ENCODE assay signal across 1 cellular context in genomic region chr6:31958741-31959739, GRCh38.
TF ChIP-seq lines count a peak whose summit lies in the region.

Gene NELFE, minus strand, starts transcription at chr6:31958971. Its CDS starts 525 bp downstream, at chr6:31958446.
Gene SKIC2, plus strand, starts transcription at chr6:31959175. Its CDS starts 18 bp downstream, at chr6:31959193.

TF ChIP-seq in HepG2, 621 proteins besides CTCF, POLR2A, EP300 and RAD21 (continued from another document and continues in another):
- TF ChIP-seq ZNF253 (CRISPR knock-in tag; IDR thresholded peaks at IDR 0.05; ENCODE audit: borderline replicate concordance) = no peak
- no peak for TF ChIP-seq ZNF496 (CRISPR knock-in tag; IDR thresholded peaks at IDR 0.05; ENCODE audit: insufficient replicate concordance)
- TF ChIP-seq ARNT2 (CRISPR knock-in tag; IDR thresholded peaks at IDR 0.05; ENCODE audit: low read depth) = no peak
- TF ChIP-seq HNF1B (CRISPR knock-in tag; IDR thresholded peaks at IDR 0.05) = peak; percentile 76
- peak; percentile 95 for TF ChIP-seq SRSF1 (optimal IDR thresholded peaks at IDR 0.05; ENCODE audit: low read depth, low read length)
- no peak for TF ChIP-seq SNAPC2 (CRISPR knock-in tag; IDR thresholded peaks at IDR 0.05)
- TF ChIP-seq ZBTB1 (CRISPR knock-in tag; IDR thresholded peaks at IDR 0.05; ENCODE audit: borderline replicate concordance) = no peak
- no peak for TF ChIP-seq JARID2 (CRISPR knock-in tag; IDR thresholded peaks at IDR 0.05; ENCODE audit: insufficient replicate concordance)
- TF ChIP-seq ZNF552 (CRISPR knock-in tag; IDR thresholded peaks at IDR 0.05; ENCODE audit: borderline replicate concordance) = no peak
- no peak for TF ChIP-seq ATAD3A (CRISPR knock-in tag; IDR thresholded peaks at IDR 0.05)
- no peak for TF ChIP-seq MATR3 (CRISPR knock-in tag; IDR thresholded peaks at IDR 0.05)
- TF ChIP-seq RBFOX2 (IDR thresholded peaks at IDR 0.05; ENCODE audit: low read depth, low read length) = peak; percentile 89
- peak; percentile 73; the same call in 1 of the 2 replicates for TF ChIP-seq RFX1 (IDR thresholded peaks at IDR 0.05)
- peak; percentile 96 for TF ChIP-seq ZNF335 (CRISPR knock-in tag; IDR thresholded peaks at IDR 0.05)
- TF ChIP-seq, protein P1, sequence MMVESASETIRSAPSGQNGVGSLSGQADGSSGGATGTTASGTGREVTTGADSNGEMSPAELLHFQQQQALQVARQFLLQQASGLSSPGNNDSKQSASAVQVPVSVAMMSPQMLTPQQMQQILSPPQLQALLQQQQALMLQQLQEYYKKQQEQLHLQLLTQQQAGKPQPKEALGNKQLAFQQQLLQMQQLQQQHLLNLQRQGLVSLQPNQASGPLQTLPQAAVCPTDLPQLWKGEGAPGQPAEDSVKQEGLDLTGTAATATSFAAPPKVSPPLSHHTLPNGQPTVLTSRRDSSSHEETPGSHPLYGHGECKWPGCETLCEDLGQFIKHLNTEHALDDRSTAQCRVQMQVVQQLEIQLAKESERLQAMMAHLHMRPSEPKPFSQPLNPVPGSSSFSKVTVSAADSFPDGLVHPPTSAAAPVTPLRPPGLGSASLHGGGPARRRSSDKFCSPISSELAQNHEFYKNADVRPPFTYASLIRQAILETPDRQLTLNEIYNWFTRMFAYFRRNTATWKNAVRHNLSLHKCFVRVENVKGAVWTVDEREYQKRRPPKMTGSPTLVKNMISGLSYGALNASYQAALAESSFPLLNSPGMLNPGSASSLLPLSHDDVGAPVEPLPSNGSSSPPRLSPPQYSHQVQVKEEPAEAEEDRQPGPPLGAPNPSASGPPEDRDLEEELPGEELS (CRISPR knock-in tag; IDR thresholded peaks at IDR 0.05) = peak; percentile 75
- TF ChIP-seq, protein P2, sequence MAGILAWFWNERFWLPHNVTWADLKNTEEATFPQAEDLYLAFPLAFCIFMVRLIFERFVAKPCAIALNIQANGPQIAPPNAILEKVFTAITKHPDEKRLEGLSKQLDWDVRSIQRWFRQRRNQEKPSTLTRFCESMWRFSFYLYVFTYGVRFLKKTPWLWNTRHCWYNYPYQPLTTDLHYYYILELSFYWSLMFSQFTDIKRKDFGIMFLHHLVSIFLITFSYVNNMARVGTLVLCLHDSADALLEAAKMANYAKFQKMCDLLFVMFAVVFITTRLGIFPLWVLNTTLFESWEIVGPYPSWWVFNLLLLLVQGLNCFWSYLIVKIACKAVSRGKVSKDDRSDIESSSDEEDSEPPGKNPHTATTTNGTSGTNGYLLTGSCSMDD (CRISPR knock-in tag; IDR thresholded peaks at IDR 0.05) = no peak
- no peak for TF ChIP-seq GTF3A (CRISPR knock-in tag; conservative IDR thresholded peaks at IDR 0.05)
- peak; percentile 80 for TF ChIP-seq ZEB1 (IDR thresholded peaks at IDR 0.05; ENCODE audit: insufficient replicate concordance, low read depth)
- peak; percentile 86 for TF ChIP-seq NKX3-1 (CRISPR knock-in tag; IDR thresholded peaks at IDR 0.05)
- TF ChIP-seq FLYWCH1 (CRISPR knock-in tag; IDR thresholded peaks at IDR 0.05) = no peak
- TF ChIP-seq ZNF660 (CRISPR knock-in tag; IDR thresholded peaks at IDR 0.05; ENCODE audit: borderline replicate concordance, low read depth) = no peak
- peak; percentile 59 for TF ChIP-seq CEBPG (CRISPR knock-in tag; IDR thresholded peaks at IDR 0.05)
- 0 out of 2 replicates have a peak, but pooled peaks have one; percentile 59 for TF ChIP-seq DNMT1 (CRISPR knock-in tag; IDR thresholded peaks at IDR 0.05)
- TF ChIP-seq, protein P3, sequence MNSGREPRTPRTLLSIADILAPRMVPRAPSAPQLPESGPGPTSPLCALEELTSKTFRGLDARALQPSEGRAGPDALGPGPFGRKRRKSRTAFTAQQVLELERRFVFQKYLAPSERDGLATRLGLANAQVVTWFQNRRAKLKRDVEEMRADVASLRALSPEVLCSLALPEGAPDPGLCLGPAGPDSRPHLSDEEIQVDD (CRISPR knock-in tag; IDR thresholded peaks at IDR 0.05; ENCODE audit: borderline replicate concordance) = no peak
- TF ChIP-seq ZBTB7A (CRISPR knock-in tag; IDR thresholded peaks at IDR 0.05) = no peak
- TF ChIP-seq ZNF766 (CRISPR knock-in tag; IDR thresholded peaks at IDR 0.05; ENCODE audit: borderline replicate concordance) = peak; percentile 76; the same call in 1 of the 2 replicates
- TF ChIP-seq, protein P4, sequence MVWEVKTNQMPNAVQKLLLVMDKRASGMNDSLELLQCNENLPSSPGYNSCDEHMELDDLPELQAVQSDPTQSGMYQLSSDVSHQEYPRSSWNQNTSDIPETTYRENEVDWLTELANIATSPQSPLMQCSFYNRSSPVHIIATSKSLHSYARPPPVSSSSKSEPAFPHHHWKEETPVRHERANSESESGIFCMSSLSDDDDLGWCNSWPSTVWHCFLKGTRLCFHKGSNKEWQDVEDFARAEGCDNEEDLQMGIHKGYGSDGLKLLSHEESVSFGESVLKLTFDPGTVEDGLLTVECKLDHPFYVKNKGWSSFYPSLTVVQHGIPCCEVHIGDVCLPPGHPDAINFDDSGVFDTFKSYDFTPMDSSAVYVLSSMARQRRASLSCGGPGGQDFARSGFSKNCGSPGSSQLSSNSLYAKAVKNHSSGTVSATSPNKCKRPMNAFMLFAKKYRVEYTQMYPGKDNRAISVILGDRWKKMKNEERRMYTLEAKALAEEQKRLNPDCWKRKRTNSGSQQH (CRISPR knock-in tag; IDR thresholded peaks at IDR 0.05; ENCODE audit: low read depth) = peak; percentile 87; the same call in 1 of the 2 replicates
- TF ChIP-seq CENPX (CRISPR knock-in tag; IDR thresholded peaks at IDR 0.05) = no peak
- TF ChIP-seq IKZF1 (IDR thresholded peaks at IDR 0.05) = no peak
- 0 out of 2 replicates have a peak, but pooled peaks have one; percentile 86 for TF ChIP-seq NFATC3 (CRISPR knock-in tag; IDR thresholded peaks at IDR 0.05)
- TF ChIP-seq, protein P5, sequence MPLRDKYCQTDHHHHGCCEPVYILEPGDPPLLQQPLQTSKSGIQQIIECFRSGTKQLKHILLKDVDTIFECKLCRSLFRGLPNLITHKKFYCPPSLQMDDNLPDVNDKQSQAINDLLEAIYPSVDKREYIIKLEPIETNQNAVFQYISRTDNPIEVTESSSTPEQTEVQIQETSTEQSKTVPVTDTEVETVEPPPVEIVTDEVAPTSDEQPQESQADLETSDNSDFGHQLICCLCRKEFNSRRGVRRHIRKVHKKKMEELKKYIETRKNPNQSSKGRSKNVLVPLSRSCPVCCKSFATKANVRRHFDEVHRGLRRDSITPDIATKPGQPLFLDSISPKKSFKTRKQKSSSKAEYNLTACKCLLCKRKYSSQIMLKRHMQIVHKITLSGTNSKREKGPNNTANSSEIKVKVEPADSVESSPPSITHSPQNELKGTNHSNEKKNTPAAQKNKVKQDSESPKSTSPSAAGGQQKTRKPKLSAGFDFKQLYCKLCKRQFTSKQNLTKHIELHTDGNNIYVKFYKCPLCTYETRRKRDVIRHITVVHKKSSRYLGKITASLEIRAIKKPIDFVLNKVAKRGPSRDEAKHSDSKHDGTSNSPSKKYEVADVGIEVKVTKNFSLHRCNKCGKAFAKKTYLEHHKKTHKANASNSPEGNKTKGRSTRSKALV (CRISPR knock-in tag; IDR thresholded peaks at IDR 0.05) = peak; percentile 36; the same call in 1 of the 2 replicates
- no peak for TF ChIP-seq ZFP62 (CRISPR knock-in tag; IDR thresholded peaks at IDR 0.05)
- peak; percentile 34 for TF ChIP-seq TAF15 (IDR thresholded peaks at IDR 0.05; ENCODE audit: low read depth, low read length, poor library complexity, severe bottlenecking)
- TF ChIP-seq ZNF619 (CRISPR knock-in tag; IDR thresholded peaks at IDR 0.05) = no peak
- TF ChIP-seq PHF5A (CRISPR knock-in tag; IDR thresholded peaks at IDR 0.05; ENCODE audit: low read depth, unreplicated experiment) = peak; percentile 74
- no peak for TF ChIP-seq ZNF432 (CRISPR knock-in tag; IDR thresholded peaks at IDR 0.05; ENCODE audit: borderline replicate concordance)
- peak; percentile 99 for TF ChIP-seq NCOR1 (IDR thresholded peaks at IDR 0.05; ENCODE audit: borderline replicate concordance, low read length)
- TF ChIP-seq CBX1 (IDR thresholded peaks at IDR 0.05; ENCODE audit: low read depth) = no peak
- TF ChIP-seq TCF7 (IDR thresholded peaks at IDR 0.05; ENCODE audit: low read depth) = no peak
- no peak for TF ChIP-seq ADNP (CRISPR knock-in tag; IDR thresholded peaks at IDR 0.05)
- TF ChIP-seq NCOA2 (CRISPR knock-in tag; IDR thresholded peaks at IDR 0.05) = peak; percentile 52
- TF ChIP-seq DDIT3 (CRISPR knock-in tag; IDR thresholded peaks at IDR 0.05) = 0 out of 2 replicates have a peak, but pooled peaks have one; percentile 14
- TF ChIP-seq ZNF260 (CRISPR knock-in tag; IDR thresholded peaks at IDR 0.05; ENCODE audit: borderline replicate concordance, low read depth) = no peak
- TF ChIP-seq ZNF720 (CRISPR knock-in tag; IDR thresholded peaks at IDR 0.05) = no peak
- no peak; the same call in 1 of the 2 replicates for TF ChIP-seq PREB (CRISPR knock-in tag; IDR thresholded peaks at IDR 0.05)
- no peak; the same call in 1 of the 2 replicates for TF ChIP-seq ZNF710 (CRISPR knock-in tag; IDR thresholded peaks at IDR 0.05; ENCODE audit: borderline replicate concordance)
- peak; percentile 98 for TF ChIP-seq SIN3A (IDR thresholded peaks at IDR 0.05; ENCODE audit: borderline replicate concordance, low read depth, low read length)
- peak; percentile 68; the same call in 1 of the 2 replicates for TF ChIP-seq ZNF329 (CRISPR knock-in tag; IDR thresholded peaks at IDR 0.05; ENCODE audit: low read depth)
- peak; percentile 50; the same call in 1 of the 2 replicates for TF ChIP-seq CREB3 (CRISPR knock-in tag; IDR thresholded peaks at IDR 0.05)
- TF ChIP-seq BORCS8-MEF2B (CRISPR knock-in tag; IDR thresholded peaks at IDR 0.05) = no peak; the same call in 1 of the 2 replicates
- no peak for TF ChIP-seq ZNF367 (CRISPR knock-in tag; IDR thresholded peaks at IDR 0.05; ENCODE audit: borderline replicate concordance)
